In the genomic region with DNA sequence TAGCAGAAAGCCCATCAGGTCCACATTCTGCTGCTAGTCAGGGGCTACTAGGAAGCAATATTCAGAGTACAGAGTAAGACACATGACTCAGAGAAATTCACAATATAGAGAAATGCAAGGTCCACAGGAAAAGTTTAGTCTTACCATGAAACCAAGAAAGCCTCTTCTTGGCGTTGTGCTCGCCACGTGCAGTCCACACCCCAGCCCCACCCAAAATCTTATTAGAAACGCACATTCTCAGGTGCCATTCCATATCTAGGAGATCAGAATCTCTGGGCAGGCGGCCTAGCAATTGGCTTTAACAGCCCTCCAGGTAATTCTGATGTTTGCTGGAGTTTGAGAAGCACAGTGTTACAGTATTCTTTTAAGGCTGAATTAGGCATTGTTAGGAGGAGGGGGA, we compare ENCODE assay signal across 18 cellular contexts. TPM values are rescaled to one million over a fixed set of nuclear protein-coding genes. Genes with fewer than 3 reads are reported as not detected.
DNase-seq lines count a peak whose midpoint lies in the region; ATAC-seq and TF ChIP-seq lines count a peak whose summit lies in the region.
"Had no signal": no experiment of that assay in that cellular context is flagged by ENCODE, and none has a peak within 500 bp of the region (broad histone marks: within the 10 kb centered on the region; RNA-seq: fewer than 3 reads in every experiment).

No MANE protein-coding gene starts in this region.

- WGBS in upper lobe of left lung, 2 donors: 57 to 59% methylated on average over 5 of the region's 5 CpGs

- H3F3A ChIP-seq in PC-9 (ENCODE audit: insufficient read depth, low read depth): peaks cover 6% of the 10 kb centered on the region

- no peaks in the 10 kb centered on the region for H3K36me3 ChIP-seq in left lung
- H3K36me3 ChIP-seq in upper lobe of left lung: no peaks in the 10 kb centered on the region
- no peaks in the 10 kb centered on the region for H3K36me3 ChIP-seq in PC-9 (ENCODE audit: low read depth)
- H3K36me3 ChIP-seq: BE2C had no signal

- no peak overlapping the region for H3K4me3 ChIP-seq in left lung
- no peak overlapping the region for H3K4me3 ChIP-seq in upper lobe of left lung
- H3K4me3 ChIP-seq in PC-9: no peak overlapping the region
- H3K4me3 ChIP-seq: GM23248 had no signal

- H3K79me2 ChIP-seq in PC-9 (ENCODE audit: low read depth): no peaks in the 10 kb centered on the region

- H3K4me1 ChIP-seq in left lung: peaks cover 11 to 27% of the 10 kb centered on the region in 2 donors
- peaks cover 15 to 21% (median 18%) of the 10 kb centered on the region in 4 donors for H3K4me1 ChIP-seq in upper lobe of left lung
- H3K4me1 ChIP-seq in PC-9 (replicated peaks; ENCODE audit: insufficient read depth): peaks cover 21% of the 10 kb centered on the region
- H3K4me1 ChIP-seq: BE2C had no signal

- ATAC-seq in left lung (peak; percentile 70), upper lobe of left lung (ENCODE audit: low FRiP score in 2 of 2) (peak in 1 of 2 donors; percentile 39), HG03457 (IDR thresholded peaks at IDR 0.05; ENCODE audit: unreplicated experiment) (no peak)
- ATAC-seq: HepG2 had no signal

- TF ChIP-seq POLR2A in upper lobe of left lung (IDR thresholded peaks at IDR 0.05): no peak

- no peaks in the 10 kb centered on the region for H4K20me1 ChIP-seq in PC-9 (ENCODE audit: insufficient read depth)

- H3K9me3 ChIP-seq in left lung: no peaks in the 10 kb centered on the region
- H3K9me3 ChIP-seq in upper lobe of left lung: no peaks in the 10 kb centered on the region
- H3K9me3 ChIP-seq in PC-9 (ENCODE audit: insufficient read depth, low read depth): no peaks in the 10 kb centered on the region
- H3K9me3 ChIP-seq: BE2C had no signal

- DNase-seq in RWPE1 (ENCODE audit: low spot score): no peak
- peak in 1 of 2 donors; percentile 44 for DNase-seq in left lung
- DNase-seq in upper lobe of left lung: no peak
- no peak for DNase-seq in NCI-H510A (lab: John Stamatoyannopoulos, UW)
- DNase-seq in PC-9: no peak
- DNase-seq: ACHN; BE2C; C1 segment of cervical spinal cord; CD4-positive, CD25-positive, alpha-beta regulatory T cell; CD8-positive, alpha-beta memory T cell; COR-L47; DMS 273 treated with DMSO at 0.1 percent for 48 hours; DMS53; GDM1 had no signal

- TF ChIP-seq EP300 in upper lobe of left lung (IDR thresholded peaks at IDR 0.05): no peak

- H2AFZ ChIP-seq in PC-9: no peak overlapping the region
- H2AFZ ChIP-seq: GM23248 had no signal

- H3K4me2 ChIP-seq in PC-9: no peak overlapping the region

- POLR2A ChIA-PET in RWPE1 (lab: Yijun Ruan, JAX; ENCODE audit: low non-redundant PET) (no interaction called here), PC-9 (lab: Charles Lee; ENCODE audit: unreplicated experiment) (no interaction called here)

- CTCF ChIA-PET in RWPE1 (lab: Yijun Ruan, JAX) (interaction anchor here (0.6 kb wide), 1 partner anchor 13 kb away, joined by 6 read pairs; no protein-coding TSS in a partner anchor), PC-9 (lab: Charles Lee) (no interaction called here)

- H3K27me3 ChIP-seq in left lung: no peaks in the 10 kb centered on the region
- H3K27me3 ChIP-seq in upper lobe of left lung: no peaks in the 10 kb centered on the region
- H3K27me3 ChIP-seq in PC-9 (ENCODE audit: insufficient read depth, low read depth): no peaks in the 10 kb centered on the region
- H3K27me3 ChIP-seq: BE2C had no signal

- H3K27ac ChIP-seq in RWPE1 (peak overlapping the region; percentile 75), VCaP (0 out of 2 replicates have a peak overlapping the region, but pooled peaks have one; percentile 22), left lung (peak overlapping the region; percentile 18 to 47), upper lobe of left lung (peak overlapping the region in 3 of 4 donors; percentile 5 to 65 (median 11)), PC-9 (no peak overlapping the region)
- H3K27ac ChIP-seq: GM23248 had no signal

- intact Hi-C loops in left lung (cut with DNase I): no loop called here
- intact Hi-C loops in PC-9 (cut with micrococcal nuclease; ENCODE audit: unreplicated experiment): no loop called here

- no peaks in the 10 kb centered on the region for H3K9me2 ChIP-seq in PC-9 (ENCODE audit: insufficient read depth)

- TF ChIP-seq CTCF in RWPE1 (conservative IDR thresholded peaks at IDR 0.05; ENCODE audit: low read depth): no peak
- TF ChIP-seq CTCF in VCaP (conservative IDR thresholded peaks at IDR 0.05): no peak
- TF ChIP-seq CTCF in left lung (IDR thresholded peaks at IDR 0.05): no peak
- no peak for TF ChIP-seq CTCF in upper lobe of left lung (IDR thresholded peaks at IDR 0.05)
- no peak for TF ChIP-seq CTCF in PC-9 (conservative IDR thresholded peaks at IDR 0.05)

- BruUV-seq in PC-9 (replicated peaks; lab: Mats Ljungman, UMichigan): no TSS peak

RNA-seq across cellular contexts. Expression of gene SAR1A, which starts 15.8 kb away (rescaled TPM):
- 100 to 1,000 TPM; 165 to 219 TPM for total RNA-seq in left lung
- 100 to 1,000 TPM in 4 of 6 donors, 10 to 100 TPM in 2; 34.3 to 130 (median 112) TPM for total RNA-seq in upper lobe of left lung
- 80.3 and 124 TPM in 2 replicates for total RNA-seq in PC-9 (2021)

RNA-seq across cellular contexts. Expression of gene TYSND1, which starts 39.6 kb away (rescaled TPM):
- total RNA-seq in left lung: 10 to 100 TPM; 11.3 to 14.5 TPM
- total RNA-seq in upper lobe of left lung: 10 to 100 TPM in 5 of 6 donors, 1 to 10 TPM in 1; 9.1 to 23.0 (median 15.7) TPM
- 28.0 and 33.5 TPM in 2 replicates for total RNA-seq in PC-9 (2021)

RNA-seq across cellular contexts. Expression of gene PPA1, which starts 47.1 kb away (rescaled TPM):
- total RNA-seq in left lung (100 to 1,000 TPM; 223 to 231 TPM), upper lobe of left lung (100 to 1,000 TPM in 5 of 6 donors, 10 to 100 TPM in 1; 46.1 to 205 (median 154) TPM), PC-9 (2021) (224 and 236 TPM in 2 replicates)

RNA-seq across cellular contexts. Expression of gene AIFM2, which starts 53.5 kb away (rescaled TPM):
- 10 to 100 TPM; 16.1 to 17.5 TPM for total RNA-seq in left lung
- 10 to 100 TPM; 12.0 to 21.0 (median 17.2) TPM for total RNA-seq in upper lobe of left lung
- 40.3 and 47.0 TPM in 2 replicates for total RNA-seq in PC-9 (2021)
